ENCODE assay signal across 19 cellular contexts in the genomic region with DNA sequence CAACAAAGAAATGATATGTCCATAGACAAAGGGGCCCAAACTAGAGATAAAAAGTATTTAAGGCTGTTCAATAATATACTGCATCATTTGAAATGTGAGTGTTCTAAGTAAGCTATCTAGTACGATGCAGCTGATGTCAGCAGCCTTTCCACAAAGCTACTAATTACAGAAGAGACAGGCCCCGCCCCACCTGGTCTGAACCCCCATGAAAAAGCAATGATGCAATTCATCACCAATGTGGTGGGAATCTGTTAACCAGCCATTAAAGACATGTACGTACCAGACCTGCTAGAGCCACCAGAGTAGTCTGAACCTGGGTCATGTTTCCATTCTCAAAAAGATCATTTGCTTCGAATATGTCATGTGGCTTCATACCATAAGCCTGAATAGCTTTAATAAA. TPM values are rescaled to one million over a fixed set of nuclear protein-coding genes. Genes with fewer than 3 reads are reported as not detected.
DNase-seq lines count a peak whose midpoint lies in the region; ATAC-seq and TF ChIP-seq lines count a peak whose summit lies in the region.
"Had no signal": no experiment of that assay in that cellular context is flagged by ENCODE, and none has a peak within 500 bp of the region (broad histone marks: within the 10 kb centered on the region; RNA-seq: fewer than 3 reads in every experiment).

No MANE protein-coding gene starts in this region.

- no peak overlapping the region for H3K9ac ChIP-seq in HCT116 (ENCODE audit: low read length)
- H3K9ac ChIP-seq in SK-N-MC (ENCODE audit: insufficient read length), result no peak overlapping the region

- POLR2A ChIA-PET in HCT116 (lab: Charles Lee), result no interaction called here

- H3K36me3 ChIP-seq in HCT116 (ENCODE audit: control insufficient read depth in 1 of 2, insufficient read depth in 2 of 2, low read length in 2 of 2), result peaks cover 24 to 28% of the 10 kb centered on the region in 2 experiments; a peak in 2 of 4 replicates
- H3K36me3 ChIP-seq in SK-N-MC (ENCODE audit: insufficient read depth, low read length), result peaks cover 63% of the 10 kb centered on the region

- BruUV-seq in HCT116 (replicated peaks; lab: Mats Ljungman, UMichigan), result TSS peak; percentile 3

- H3K27ac ChIP-seq in HCT116 (ENCODE audit: low read depth, low read length) (no peak overlapping the region), SK-N-MC (peak overlapping the region; percentile 81)
- H3K27ac ChIP-seq: C4-2B had no signal

- intact Hi-C loops in HCT116 (cut with micrococcal nuclease), result no loop called here

- H3K9me3 ChIP-seq in HCT116 (ENCODE audit: control insufficient read depth in 1 of 2, insufficient read depth in 1 of 2, low read depth in 1 of 2, low read length in 2 of 2) (no peaks in the 10 kb centered on the region), SK-N-MC (ENCODE audit: low read depth, low read length) (no peaks in the 10 kb centered on the region)
- H3K9me3 ChIP-seq: HAP-1 had no signal

- H3K4me2 ChIP-seq in HCT116 (ENCODE audit: low read length), result no peak overlapping the region

- no peak for ATAC-seq in HCT116
- ATAC-seq in GM18867 (IDR thresholded peaks at IDR 0.05; ENCODE audit: unreplicated experiment), result no peak
- no peak for ATAC-seq in GM21717 (IDR thresholded peaks at IDR 0.05; ENCODE audit: unreplicated experiment)
- ATAC-seq: PC-3 had no signal

- peaks cover 4% of the 10 kb centered on the region; the same call in 1 of the 2 replicates for H4K20me1 ChIP-seq in HCT116 (ENCODE audit: insufficient read depth)

- DNase-seq in NCI-H1417 (lab: John Stamatoyannopoulos, UW), result peak; percentile 29 to 59 (median 50)
- no peak for DNase-seq in NCI-H1417 treated with DMSO at 0.1 percent for 48 hours (lab: John Stamatoyannopoulos, UW)
- DNase-seq in HCT116 (ENCODE audit: low read depth, low spot score), result no peak
- no peak for DNase-seq in SK-N-MC (ENCODE audit: low read depth, low spot score)
- peak; percentile 35 for DNase-seq in fibroblast of villous mesenchyme (ENCODE audit: low read depth)
- no peak for DNase-seq in NCI-H2029 (lab: John Stamatoyannopoulos, UW)
- DNase-seq: COR-L47; DMS153; KG1; NCI-H1092; NCI-H2171; NCI-H510A treated with DMSO at 0.1 percent for 48 hours; NK-92 treated with Interleukin-12 subunit alpha and Interleukin-12 subunit beta, amount 100 ng/mL, for 24 hours; PC-3; T-helper 1 cell had no signal

- no peak for TF ChIP-seq CTCF in HCT116 (IDR thresholded peaks at IDR 0.05 in 2 of 3, conservative IDR thresholded peaks at IDR 0.05 in 1 of 3; ENCODE audit: borderline replicate concordance in 1 of 3, insufficient read depth in 1 of 3, low read depth in 2 of 3, low read length in 2 of 3)
- no peak for TF ChIP-seq CTCF in fibroblast of villous mesenchyme (IDR thresholded peaks at IDR 0.05; ENCODE audit: insufficient read depth, low read depth, low read length)

- no peak overlapping the region for H2AFZ ChIP-seq in HCT116 (ENCODE audit: low read depth, low read length, poor library complexity, severe bottlenecking)

- peaks cover 41% of the 10 kb centered on the region for H3K79me2 ChIP-seq in HCT116 (ENCODE audit: insufficient read depth, low read length)

- peaks cover 11 to 44% of the 10 kb centered on the region in 2 experiments for H3K4me1 ChIP-seq in HCT116 (ENCODE audit: control insufficient read depth in 1 of 2, insufficient read depth in 2 of 2, low read length in 2 of 2)
- H3K4me1 ChIP-seq: HAP-1 had no signal

- no peak for TF ChIP-seq POLR2A in HCT116 (IDR thresholded peaks at IDR 0.05; ENCODE audit: borderline replicate concordance, extremely low read depth, insufficient read depth, insufficient read length)

- H3K4me3 ChIP-seq in HCT116 (replicated peaks in 1 of 2; ENCODE audit: low read depth in 1 of 2, low read length in 2 of 2), result no peak overlapping the region
- no peak overlapping the region for H3K4me3 ChIP-seq in SK-N-MC
- H3K4me3 ChIP-seq in fibroblast of villous mesenchyme (ENCODE audit: low read depth, low read length), result no peak overlapping the region
- H3K4me3 ChIP-seq: HAP-1 had no signal

- RAD21 ChIA-PET in HCT116 (lab: Charles Lee; ENCODE audit: low non-redundant PET in 1 of 2, low total read pairs in 2 of 2, uncharacterized antibody in 2 of 2, unreplicated experiment in 2 of 2), result no interaction called here

- no peak for TF ChIP-seq RAD21 in HCT116 (IDR thresholded peaks at IDR 0.05; ENCODE audit: low read depth)

- no peaks in the 10 kb centered on the region for H3K27me3 ChIP-seq in HCT116 (ENCODE audit: insufficient read depth, low read length)

- no peaks in the 10 kb centered on the region for H3K9me2 ChIP-seq in HCT116 (ENCODE audit: insufficient read depth)

- CTCF ChIA-PET in HCT116 (lab: Charles Lee), result interaction anchor here (1.6 kb wide), 1 partner anchor 47 kb away, joined by 6 read pairs; no protein-coding TSS in a partner anchor

TF ChIP-seq in HCT116, 20 proteins besides CTCF, POLR2A, EP300 and RAD21:
- no peak for TF ChIP-seq POLR2AphosphoS5 (IDR thresholded peaks at IDR 0.05; ENCODE audit: low read depth, low read length)
- TF ChIP-seq, protein P1, sequence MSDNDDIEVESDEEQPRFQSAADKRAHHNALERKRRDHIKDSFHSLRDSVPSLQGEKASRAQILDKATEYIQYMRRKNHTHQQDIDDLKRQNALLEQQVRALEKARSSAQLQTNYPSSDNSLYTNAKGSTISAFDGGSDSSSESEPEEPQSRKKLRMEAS (IDR thresholded peaks at IDR 0.05), result no peak
- TF ChIP-seq ELF1 (IDR thresholded peaks at IDR 0.05; ENCODE audit: borderline replicate concordance, low read depth), result no peak
- no peak for TF ChIP-seq REST (IDR thresholded peaks at IDR 0.05; ENCODE audit: low read depth)
- TF ChIP-seq EZH2phosphoT487 (IDR thresholded peaks at IDR 0.05; ENCODE audit: borderline replicate concordance), result no peak
- no peak for TF ChIP-seq JUND (IDR thresholded peaks at IDR 0.05)
- TF ChIP-seq CEBPB (IDR thresholded peaks at IDR 0.05; ENCODE audit: low read depth), result peak; percentile 25; the same call in 1 of the 2 replicates
- no peak for TF ChIP-seq EGR1 (IDR thresholded peaks at IDR 0.05; ENCODE audit: low read depth)

RNA-seq across cellular contexts. Expression of gene CNN3, which starts 25.1 kb away (rescaled TPM):
- total RNA-seq in HCT116 (2021; ENCODE audit: unreplicated experiment), result 109 TPM
- polyA plus RNA-seq in HCT116 (2012), result 118 and 120 TPM in 2 replicates
- 354 and 485 TPM in 2 replicates for total RNA-seq in fibroblast of villous mesenchyme

Comparison
In these comparisons a context has a peak if more than half of its experiments do, and no peak if none do; other contexts are left out.
1. DNase-seq: peak in NCI-H1417 (3 of 3) and fibroblast of villous mesenchyme (single experiment); none in NCI-H1417 treated with DMSO at 0.1 percent for 48 hours (single experiment), HCT116 (single experiment), SK-N-MC (single experiment) and NCI-H2029 (single experiment).